12 cellular contexts compared by ENCODE assay signal in the genomic region with DNA sequence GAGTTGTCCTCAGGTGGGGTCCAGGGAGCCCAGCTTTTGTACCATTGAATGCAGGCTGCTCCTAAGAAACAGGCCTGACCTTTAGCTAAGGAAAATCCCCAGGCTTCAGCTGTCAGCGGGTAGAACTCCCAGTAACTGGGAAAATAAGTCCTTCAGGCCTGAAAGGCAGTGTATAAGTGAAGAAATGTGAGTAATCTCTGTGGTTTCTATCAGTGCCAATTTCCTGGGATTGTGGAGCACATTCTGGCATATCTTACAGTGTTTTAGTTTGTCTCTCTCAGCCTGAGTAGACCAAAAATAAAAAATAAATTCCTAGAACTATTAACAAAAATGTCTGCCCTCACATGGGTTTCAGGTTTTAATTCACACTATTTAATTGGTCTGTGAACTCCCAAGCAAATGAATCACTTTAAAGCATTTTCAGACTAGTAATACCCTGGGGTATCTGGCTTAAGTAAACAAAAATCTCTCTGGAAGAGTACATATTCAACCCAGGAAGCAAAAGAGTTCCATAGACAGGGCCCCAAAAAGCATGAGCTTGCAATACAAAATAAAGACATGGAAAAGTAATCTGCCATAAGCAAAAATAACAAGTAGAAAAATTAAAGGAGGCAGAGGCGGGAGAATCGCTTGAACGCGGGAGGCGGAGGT.
DNase-seq lines count a peak whose midpoint lies in the region; ATAC-seq and TF ChIP-seq lines count a peak whose summit lies in the region.
"Had no signal": no experiment of that assay in that cellular context is flagged by ENCODE, and none has a peak within 500 bp of the region (broad histone marks: within the 10 kb centered on the region; RNA-seq: fewer than 3 reads in every experiment).

No MANE protein-coding gene starts in this region.

- peaks cover 0 to 21% of the 10 kb centered on the region in 2 donors for H3K9me3 ChIP-seq in left lung

- H3K27me3 Mint-ChIP-seq in natural killer cell (ENCODE audit: low read depth in 2 of 2) = no peaks in the 10 kb centered on the region
- H3K27me3 Mint-ChIP-seq: activated CD4-positive, alpha-beta memory T cell treated with anti-CD3 and anti-CD28 coated beads, Interleukin-2, amount 10 ng/mL, durations not matched to agents 7 days and 5 days had no signal

- no peak for TF ChIP-seq CTCF in epithelial cell of esophagus (IDR thresholded peaks at IDR 0.05; ENCODE audit: insufficient read depth, low read depth, low read length, missing control alignments)
- TF ChIP-seq CTCF in left lung (IDR thresholded peaks at IDR 0.05) = no peak
- TF ChIP-seq CTCF in natural killer cell (IDR thresholded peaks at IDR 0.05) = no peak

- H3K9me3 Mint-ChIP-seq in natural killer cell = peaks cover 13 to 16% of the 10 kb centered on the region in 2 donors

- no peak overlapping the region for H3K27ac Mint-ChIP-seq in natural killer cell
- H3K27ac Mint-ChIP-seq: activated CD4-positive, alpha-beta memory T cell treated with anti-CD3 and anti-CD28 coated beads, Interleukin-2, amount 10 ng/mL, durations not matched to agents 7 days and 5 days; T-helper 2 cell treated with Interferon-gamma antibody and Interleukin-4, amounts not matched to agents 5 μg/mL and 100 μg/mL, for 36 hours had no signal

- peak; percentile 57 for ATAC-seq in left lung
- ATAC-seq in natural killer cell = no peak
- ATAC-seq: left lobe of liver had no signal

- no peak overlapping the region for H3K4me3 ChIP-seq in epithelial cell of esophagus (ENCODE audit: low read length)
- H3K4me3 ChIP-seq in left lung = no peak overlapping the region

- peaks cover 0 to 5% of the 10 kb centered on the region in 2 donors for H3K4me1 ChIP-seq in left lung

- H3K4me1 Mint-ChIP-seq in natural killer cell = no peaks in the 10 kb centered on the region
- H3K4me1 Mint-ChIP-seq: activated CD4-positive, alpha-beta memory T cell treated with anti-CD3 and anti-CD28 coated beads, Interleukin-2, amount 10 ng/mL, durations not matched to agents 7 days and 5 days had no signal

- no peak overlapping the region for H3K4me3 Mint-ChIP-seq in natural killer cell
- H3K4me3 Mint-ChIP-seq: activated CD4-positive, alpha-beta memory T cell treated with anti-CD3 and anti-CD28 coated beads, Interleukin-2, amount 10 ng/mL, durations not matched to agents 7 days and 5 days; T-helper 2 cell treated with Interferon-gamma antibody and Interleukin-4, amounts not matched to agents 5 μg/mL and 100 μg/mL, for 36 hours had no signal

- peak overlapping the region in 1 of 2 donors; percentile 69 for H3K27ac ChIP-seq in left lung

- no peaks in the 10 kb centered on the region for H3K27me3 ChIP-seq in left lung

- intact Hi-C loops in left lung (cut with DNase I) = no loop called here
- intact Hi-C loops in natural killer cell (cut with micrococcal nuclease) = no loop called here

- H3K36me3 ChIP-seq in left lung = no peaks in the 10 kb centered on the region

- DNase-seq in AG08396 (ENCODE audit: low spot score) = peak; percentile 14
- DNase-seq in NCI-H69 (lab: John Stamatoyannopoulos, UW) = peak; percentile 44
- peak; percentile 1 for DNase-seq in epithelial cell of esophagus (ENCODE audit: low read depth)
- DNase-seq in left lung = no peak
- DNase-seq in NCI-H1694 (lab: John Stamatoyannopoulos, UW) = no peak
- no peak for DNase-seq in SKM-1 (lab: John Stamatoyannopoulos, UW; ENCODE audit: unreplicated experiment)
- DNase-seq in natural killer cell = no peak
- DNase-seq in activated CD4-positive, CD25-positive, alpha-beta regulatory T cell (lab: John Stamatoyannopoulos, UW) = no peak
- DNase-seq: activated CD4-positive, alpha-beta memory T cell treated with anti-CD3 and anti-CD28 coated beads, Interleukin-2, amount 10 ng/mL, durations not matched to agents 7 days and 5 days; NCI-H226 had no signal

- no peaks in the 10 kb centered on the region for H3K36me3 Mint-ChIP-seq in natural killer cell

Comparison
In these comparisons a context has a peak if more than half of its experiments do, and no peak if none do; other contexts are left out.
1. DNase-seq: peak in AG08396 (single experiment), NCI-H69 (single experiment) and epithelial cell of esophagus (single experiment); none in left lung (0 of 2), NCI-H1694 (single experiment), SKM-1 (single experiment), natural killer cell (single experiment) and activated CD4-positive, CD25-positive, alpha-beta regulatory T cell (0 of 4).